10 cellular contexts compared by ENCODE assay signal in genomic region chr13:114078501-114079451, GRCh38. TPM values are rescaled to one million over a fixed set of nuclear protein-coding genes. Genes with fewer than 3 reads are reported as not detected.
DNase-seq lines count a peak whose midpoint lies in the region; ATAC-seq and TF ChIP-seq lines count a peak whose summit lies in the region.
"Had no signal": no experiment of that assay in that cellular context is flagged by ENCODE, and none has a peak within 500 bp of the region (broad histone marks: within the 10 kb centered on the region; RNA-seq: fewer than 3 reads in every experiment).

No MANE protein-coding gene starts in this region.

- H2BK12ac ChIP-seq in mesenchymal stem cell (ENCODE audit: low read length in 2 of 2) = peak overlapping the region in 1 of 2 experiments; percentile 5

- H3K4me3 ChIP-seq in cardiac fibroblast (replicated peaks in 1 of 2; ENCODE audit: low read depth in 2 of 2, low read length in 2 of 2) (no peak overlapping the region), mesenchymal stem cell (ENCODE audit: insufficient read depth in 1 of 2, low read depth in 1 of 2, low read length in 2 of 2) (peak overlapping the region in 1 of 2 experiments; percentile 63), urinary bladder (ENCODE audit: low read depth, low read length) (no peak overlapping the region)

- H3K9ac ChIP-seq in mesenchymal stem cell (ENCODE audit: low read length) = peak overlapping the region; percentile 90

- H2BK15ac ChIP-seq in mesenchymal stem cell (ENCODE audit: low read depth, poor library complexity, severe bottlenecking) = no peak overlapping the region

- H3K14ac ChIP-seq in mesenchymal stem cell (ENCODE audit: low read length in 2 of 2) = no peak overlapping the region

- H3K18ac ChIP-seq in mesenchymal stem cell (ENCODE audit: low read depth in 1 of 2, low read length in 2 of 2) = peak overlapping the region; percentile 7 to 23

- 84% methylated on average over 37 of the region's 38 CpGs for WGBS in mesenchymal stem cell
- 64% methylated on average over 38 of the region's 38 CpGs for WGBS in urinary bladder

- H3K4me1 ChIP-seq in mesenchymal stem cell (ENCODE audit: control insufficient read depth, insufficient read depth, low read depth, low read length) = peaks cover 44% of the 10 kb centered on the region
- peaks cover 3% of the 10 kb centered on the region for H3K4me1 ChIP-seq in urinary bladder (ENCODE audit: insufficient read depth)
- H3K4me1 ChIP-seq: Caco-2 had no signal

- H3K36me3 ChIP-seq in mesenchymal stem cell (ENCODE audit: control insufficient read depth in 1 of 2, insufficient read depth in 2 of 2, low read depth in 1 of 2, low read length in 2 of 2) (peaks cover 24 to 79% of the 10 kb centered on the region in 2 experiments), urinary bladder (ENCODE audit: insufficient read depth) (peaks cover 1% of the 10 kb centered on the region)

- H2BK5ac ChIP-seq in mesenchymal stem cell (ENCODE audit: low read depth, low read length, poor library complexity, severe bottlenecking) = no peak overlapping the region

- no peak overlapping the region for H3K4me2 ChIP-seq in mesenchymal stem cell (ENCODE audit: low read length, poor library complexity, severe bottlenecking)

- no peaks in the 10 kb centered on the region for H3K27me3 ChIP-seq in mesenchymal stem cell (ENCODE audit: control insufficient read depth in 1 of 2, insufficient read depth in 1 of 2, low read length in 2 of 2)

- H3K27ac ChIP-seq in mesenchymal stem cell (ENCODE audit: low read length, poor library complexity, severe bottlenecking) = no peak overlapping the region
- H3K27ac ChIP-seq in urinary bladder (ENCODE audit: low read depth) = peak overlapping the region; percentile 46

- no peak overlapping the region for H2AFZ ChIP-seq in mesenchymal stem cell (ENCODE audit: low read depth, low read length)

- TF ChIP-seq CTCF in cardiac fibroblast (IDR thresholded peaks at IDR 0.05; ENCODE audit: low read depth, low read length) = no peak

- peak overlapping the region; percentile 60 for H4K8ac ChIP-seq in mesenchymal stem cell (ENCODE audit: low read length)

- peak; percentile 31 for DNase-seq in activated T-cell treated with anti-CD3 and anti-CD28 coated beads, Interleukin-2, amount 50 U/mL, for 1 hour
- no peak for DNase-seq in activated T-cell treated with anti-CD3 and anti-CD28 coated beads, Interleukin-2, amount 50 U/mL, for 48 hours
- DNase-seq in cardiac fibroblast (ENCODE audit: low read depth in 2 of 2) = peak; percentile 70 to 80
- DNase-seq in mesenchymal stem cell = peak; percentile 66
- DNase-seq: activated CD4-positive, alpha-beta T cell treated with anti-CD3 and anti-CD28 coated beads for 1 hour had no signal

- peak overlapping the region; percentile 23 for H4K91ac ChIP-seq in mesenchymal stem cell (ENCODE audit: low read length)

- peak overlapping the region in 1 of 2 experiments; percentile 29 for H3K4ac ChIP-seq in mesenchymal stem cell (ENCODE audit: low read depth in 1 of 2, low read length in 2 of 2)

- no peak for ATAC-seq in GM18861 (IDR thresholded peaks at IDR 0.05; ENCODE audit: unreplicated experiment)
- ATAC-seq in HG02588 (IDR thresholded peaks at IDR 0.05; ENCODE audit: unreplicated experiment) = no peak
- ATAC-seq in GM21737 (IDR thresholded peaks at IDR 0.05; ENCODE audit: unreplicated experiment) = no peak

- peaks cover 2% of the 10 kb centered on the region for H3K79me1 ChIP-seq in mesenchymal stem cell (replicated peaks; ENCODE audit: low read length, poor library complexity, severe bottlenecking)

- H2AK5ac ChIP-seq in mesenchymal stem cell (ENCODE audit: low read length, severe bottlenecking) = no peak overlapping the region

- H2BK120ac ChIP-seq in mesenchymal stem cell (ENCODE audit: low read depth, low read length) = no peak overlapping the region

- no peaks in the 10 kb centered on the region for H3K9me3 ChIP-seq in mesenchymal stem cell (ENCODE audit: control insufficient read depth, low read length)
- H3K9me3 ChIP-seq: Caco-2 had no signal

- H3K23ac ChIP-seq in mesenchymal stem cell (ENCODE audit: low read length in 2 of 2) = no peak overlapping the region

RNA-seq across cellular contexts. Expression of gene RASA3, which starts 53.6 kb away (rescaled TPM):
- 44.2 TPM for polyA plus RNA-seq in mesenchymal stem cell (2013, experiment 1 of 2)
- polyA plus RNA-seq in mesenchymal stem cell (2013, experiment 2 of 2) = 43.9 TPM
- 17.8 TPM for total RNA-seq in urinary bladder
- polyA plus RNA-seq in urinary bladder = 26.3 TPM

Comparison
In these comparisons a context has a peak if more than half of its experiments do, and no peak if none do; other contexts are left out.
1. DNase-seq: peak in activated T-cell treated with anti-CD3 and anti-CD28 coated beads, Interleukin-2, amount 50 U/mL, for 1 hour (single experiment), cardiac fibroblast (2 of 2) and mesenchymal stem cell (single experiment); none in activated T-cell treated with anti-CD3 and anti-CD28 coated beads, Interleukin-2, amount 50 U/mL, for 48 hours (0 of 2).